17 cellular contexts compared by ENCODE assay signal in the genomic region with DNA sequence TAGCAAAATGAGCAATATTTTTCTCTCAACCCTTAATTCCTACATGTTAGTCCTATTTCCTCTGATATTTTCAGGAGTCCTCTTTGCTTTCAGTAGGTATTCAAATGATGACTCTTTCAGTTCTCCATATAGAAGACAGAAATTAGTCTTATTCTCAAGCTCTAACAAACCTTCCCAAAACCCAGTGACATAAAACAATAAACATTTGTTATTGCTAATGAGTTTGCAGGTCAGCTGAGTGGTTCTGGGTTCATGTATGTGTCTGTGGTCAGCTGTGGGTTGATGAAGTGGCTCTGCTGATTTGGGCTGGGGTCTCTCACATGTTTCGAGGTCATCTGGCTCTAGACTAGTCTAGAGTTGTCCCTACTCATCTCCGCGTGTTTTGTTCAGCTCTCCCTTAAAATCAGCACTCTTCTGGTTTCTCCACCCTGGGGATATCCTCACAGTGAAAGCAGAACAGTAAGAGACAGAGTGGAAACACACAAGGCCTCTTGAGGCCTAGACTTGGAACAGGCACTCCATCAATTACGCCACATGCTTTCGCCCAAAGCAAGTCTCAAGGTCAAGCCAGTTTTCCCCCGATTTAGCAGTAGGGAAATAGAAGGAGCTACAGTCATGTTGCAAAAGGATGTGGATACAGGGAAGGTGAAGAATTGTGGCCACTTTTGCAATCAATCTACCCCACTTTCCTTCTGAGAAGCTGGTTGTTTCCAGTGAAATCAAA.
"Had no signal": no experiment of that assay in that cellular context is flagged by ENCODE, and none has a peak within 500 bp of the region (broad histone marks: within the 10 kb centered on the region; RNA-seq: fewer than 3 reads in every experiment).

No MANE protein-coding gene starts in this region.

- H3K4me3 ChIP-seq: adrenal gland, lung, prostate gland, testis, upper lobe of right lung had no signal

- H3K4me3 Mint-ChIP-seq: effector memory CD8-positive, alpha-beta T cell; stimulated activated naive CD8-positive, alpha-beta T cell treated with anti-CD3 and anti-CD28 coated beads, Interleukin-15, Interleukin-2, amounts not matched to agents 100 ng/mL and 50 ng/mL, for 24 hours; T-helper 1 cell treated with Interleukin-12 subunit alpha and Interleukin-12 subunit beta and Interleukin-4 antibody, amounts not matched to agents 30 μg/mL and 1 μg/mL, for 36 hours had no signal

- DNase-seq: activated naive CD4-positive, alpha-beta T cell treated with anti-CD3 and anti-CD28 coated beads, Interleukin-2, amount 50 U/mL, for 16 hours; activated T-cell treated with anti-CD3 and anti-CD28 coated beads, Interleukin-2, amount 50 U/mL, for 1 hour; central memory CD4-positive, alpha-beta T cell; cortex of kidney; effector memory CD8-positive, alpha-beta T cell; hippocampal formation; midbrain; naive B cell; stimulated activated CD4-positive, alpha-beta T cell treated with anti-CD3 and anti-CD28 coated beads, Interleukin-4, amount 100 ng/mL, for 1 hour; stimulated activated CD8-positive, alpha-beta memory T cell treated with anti-CD3 and anti-CD28 coated beads, Interleukin-4, amount 100 ng/mL, for 48 hours; testis; upper lobe of right lung had no signal

- H3K4me1 ChIP-seq: prostate gland, testis, upper lobe of right lung had no signal

- H3K27me3 Mint-ChIP-seq: effector memory CD8-positive, alpha-beta T cell; naive B cell; stimulated activated naive CD8-positive, alpha-beta T cell treated with anti-CD3 and anti-CD28 coated beads, Interleukin-15, Interleukin-2, amounts not matched to agents 100 ng/mL and 50 ng/mL, for 24 hours had no signal

- H3K9me3 Mint-ChIP-seq: effector memory CD8-positive, alpha-beta T cell; stimulated activated naive CD8-positive, alpha-beta T cell treated with anti-CD3 and anti-CD28 coated beads, Interleukin-15, Interleukin-2, amounts not matched to agents 100 ng/mL and 50 ng/mL, for 24 hours; T-helper 1 cell treated with Interleukin-12 subunit alpha and Interleukin-12 subunit beta and Interleukin-4 antibody, amounts not matched to agents 30 μg/mL and 1 μg/mL, for 36 hours had no signal

- H3K27ac Mint-ChIP-seq: effector memory CD8-positive, alpha-beta T cell; stimulated activated naive CD8-positive, alpha-beta T cell treated with anti-CD3 and anti-CD28 coated beads, Interleukin-15, Interleukin-2, amounts not matched to agents 100 ng/mL and 50 ng/mL, for 24 hours; T-helper 1 cell treated with Interleukin-12 subunit alpha and Interleukin-12 subunit beta and Interleukin-4 antibody, amounts not matched to agents 30 μg/mL and 1 μg/mL, for 36 hours had no signal

- H3K9me3 ChIP-seq: adrenal gland, prostate gland, testis, upper lobe of right lung had no signal

- ATAC-seq: effector memory CD8-positive, alpha-beta T cell; upper lobe of right lung had no signal

- H3K36me3 ChIP-seq: adrenal gland, prostate gland, upper lobe of right lung had no signal
